15 cellular contexts compared by ENCODE assay signal in the genomic region with DNA sequence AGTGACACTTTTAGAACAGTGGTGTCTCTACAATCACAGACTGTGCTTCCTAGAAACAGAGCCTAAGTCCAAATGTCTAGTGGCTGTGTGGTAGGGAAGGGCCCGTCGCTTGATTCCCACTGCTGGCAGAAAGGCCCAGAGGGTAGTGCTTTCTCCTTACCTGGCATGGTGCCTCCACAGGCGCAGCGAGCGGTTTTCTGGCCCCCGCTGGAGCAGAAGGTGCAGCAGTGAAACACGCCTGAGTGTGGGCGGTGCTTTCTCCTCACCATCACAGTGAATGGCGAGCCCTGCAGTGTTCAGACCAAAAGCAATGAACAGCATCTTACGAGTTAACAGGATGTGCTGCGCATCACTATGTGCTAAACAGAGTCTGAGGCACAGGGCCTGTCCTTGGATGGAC.
"Had no signal": no experiment of that assay in that cellular context is flagged by ENCODE, and none has a peak within 500 bp of the region (broad histone marks: within the 10 kb centered on the region; RNA-seq: fewer than 3 reads in every experiment).

No MANE protein-coding gene starts in this region.

- H3K9me3 ChIP-seq: gastroesophageal sphincter, neutrophil, suprapubic skin, upper lobe of left lung had no signal

- H3K27ac ChIP-seq: cardiac muscle cell, gastroesophageal sphincter, neutrophil, suprapubic skin, upper lobe of left lung had no signal

- H3K27ac Mint-ChIP-seq: activated naive CD4-positive, alpha-beta T cell treated with anti-CD3 and anti-CD28 coated beads, Interleukin-2, amount 10 ng/mL, durations not matched to agents 7 days and 5 days; activated T-helper 17 cell treated with anti-CD3 and anti-CD28 coated beads, Interleukin-2, amount 50 U/mL, for 72 hours; stimulated activated naive B cell treated with anti-CD40 and anti-IgM and Interleukin-4, amounts not matched to agents 10 μg/mL and 1 μg/mL and 100 μg/mL, for 72 hours had no signal

- ATAC-seq: activated CD4-positive, CD25-positive, alpha-beta regulatory T cell treated with anti-CD3 and anti-CD28 coated beads, Interleukin-2, amount 50 U/mL, for 24 hours; activated T-helper 17 cell treated with anti-CD3 and anti-CD28 coated beads, Interleukin-2, amount 50 U/mL, for 72 hours; gastroesophageal sphincter; stimulated activated naive B cell treated with anti-CD40 and anti-IgM and Interleukin-4, amounts not matched to agents 10 μg/mL and 1 μg/mL and 100 μg/mL, for 72 hours had no signal

- H3K4me1 ChIP-seq: gastroesophageal sphincter, suprapubic skin, upper lobe of left lung had no signal

- H3K36me3 Mint-ChIP-seq: activated naive CD4-positive, alpha-beta T cell treated with anti-CD3 and anti-CD28 coated beads, Interleukin-2, amount 10 ng/mL, durations not matched to agents 7 days and 5 days had no signal

- DNase-seq: activated naive CD4-positive, alpha-beta T cell treated with anti-CD3 and anti-CD28 coated beads, Interleukin-2, amount 10 ng/mL, durations not matched to agents 7 days and 5 days; activated T-cell treated with anti-CD3 and anti-CD28 coated beads for 4 hours; erythroblast; islet precursor cell; midbrain; stimulated activated CD4-positive, alpha-beta T cell treated with anti-CD3 and anti-CD28 coated beads, Interleukin-2, amount 100 ng/mL, for 48 hours; stimulated activated naive B cell treated with anti-CD40 and anti-IgM and Interleukin-4, amounts not matched to agents 10 μg/mL and 1 μg/mL and 100 μg/mL, for 72 hours had no signal

- H3K4me3 ChIP-seq: cardiac muscle cell, gastroesophageal sphincter, lung, suprapubic skin, upper lobe of left lung had no signal

- H3K27me3 Mint-ChIP-seq: activated T-helper 17 cell treated with anti-CD3 and anti-CD28 coated beads, Interleukin-2, amount 50 U/mL, for 72 hours; stimulated activated naive B cell treated with anti-CD40 and anti-IgM and Interleukin-4, amounts not matched to agents 10 μg/mL and 1 μg/mL and 100 μg/mL, for 72 hours had no signal

- H3K27me3 ChIP-seq: cardiac muscle cell, gastroesophageal sphincter, neutrophil, suprapubic skin, upper lobe of left lung had no signal

- H3K4me3 Mint-ChIP-seq: activated naive CD4-positive, alpha-beta T cell treated with anti-CD3 and anti-CD28 coated beads, Interleukin-2, amount 10 ng/mL, durations not matched to agents 7 days and 5 days; activated T-helper 17 cell treated with anti-CD3 and anti-CD28 coated beads, Interleukin-2, amount 50 U/mL, for 72 hours; stimulated activated naive B cell treated with anti-CD40 and anti-IgM and Interleukin-4, amounts not matched to agents 10 μg/mL and 1 μg/mL and 100 μg/mL, for 72 hours had no signal

- H3K9me3 Mint-ChIP-seq: activated naive CD4-positive, alpha-beta T cell treated with anti-CD3 and anti-CD28 coated beads, Interleukin-2, amount 10 ng/mL, durations not matched to agents 7 days and 5 days; activated T-helper 17 cell treated with anti-CD3 and anti-CD28 coated beads, Interleukin-2, amount 50 U/mL, for 72 hours; stimulated activated naive B cell treated with anti-CD40 and anti-IgM and Interleukin-4, amounts not matched to agents 10 μg/mL and 1 μg/mL and 100 μg/mL, for 72 hours had no signal

- H3K36me3 ChIP-seq: cardiac muscle cell, neutrophil had no signal
